Comparison of ENCODE assay signal across 21 cellular contexts in the genomic region with DNA sequence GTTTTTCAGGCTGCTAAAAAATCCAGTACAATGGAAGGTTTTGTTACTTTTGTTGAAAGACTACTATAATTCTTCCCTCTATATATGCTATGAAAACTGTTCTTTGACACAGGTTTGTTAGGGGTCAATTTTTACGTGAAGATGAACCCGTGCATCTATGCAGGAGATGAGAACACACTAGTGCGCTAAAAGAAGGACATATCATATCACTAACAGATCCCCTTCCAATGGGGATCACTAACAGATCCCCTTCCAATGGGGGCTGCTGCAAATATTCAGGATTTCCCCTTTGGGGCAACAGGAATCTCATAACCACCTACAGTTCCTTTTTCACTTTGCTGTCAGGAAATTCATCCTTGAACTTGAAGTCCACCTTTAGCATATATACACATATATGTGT.
"Had no signal": no experiment of that assay in that cellular context is flagged by ENCODE, and none has a peak within 500 bp of the region (broad histone marks: within the 10 kb centered on the region; RNA-seq: fewer than 3 reads in every experiment).

No MANE protein-coding gene starts in this region.

- H3K27ac ChIP-seq: coronary artery, dorsolateral prefrontal cortex, esophagus muscularis mucosa, foreskin keratinocyte, gastroesophageal sphincter, heart left ventricle, left lung, lower lobe of right lung had no signal

- DNase-seq: dermis blood vessel endothelial cell; dorsolateral prefrontal cortex; effector CD4-positive, alpha-beta T cell; effector memory CD4-positive, alpha-beta T cell; foreskin keratinocyte; heart left ventricle; hippocampal formation; left cardiac atrium; left lung; left ventricle myocardium superior; lower lobe of right lung; mesendoderm; midbrain; naive thymus-derived CD4-positive, alpha-beta T cell; natural killer cell had no signal

- H3K9me3 ChIP-seq: esophagus muscularis mucosa, gastroesophageal sphincter, heart left ventricle, left lung, lower lobe of right lung had no signal

- H3K36me3 ChIP-seq: esophagus muscularis mucosa, gastroesophageal sphincter, heart left ventricle, left lung, lower lobe of right lung had no signal

- FAIRE-seq: endothelial cell of umbilical vein, islet of Langerhans, keratinocyte had no signal

- H3K4me3 ChIP-seq: coronary artery, dorsolateral prefrontal cortex, esophagus muscularis mucosa, gastroesophageal sphincter, heart left ventricle, left lung, lower lobe of right lung had no signal

- H3K27me3 ChIP-seq: esophagus muscularis mucosa, foreskin keratinocyte, gastroesophageal sphincter, heart left ventricle, left lung had no signal

- H3K4me1 ChIP-seq: left lung, lower lobe of right lung had no signal
